Comparison of ENCODE assay signal across 31 cellular contexts in genomic region chr5:36769129-36769528, GRCh38.
"Had no signal": no experiment of that assay in that cellular context is flagged by ENCODE, and none has a peak within 500 bp of the region (broad histone marks: within the 10 kb centered on the region; RNA-seq: fewer than 3 reads in every experiment).

No MANE protein-coding gene starts in this region.

- H3K4me1 ChIP-seq: ascending aorta had no signal

- H3K4me3 ChIP-seq: ascending aorta, cardiac muscle cell had no signal

- DNase-seq: activated CD4-positive, alpha-beta memory T cell treated with anti-CD3 and anti-CD28 coated beads, Interleukin-2, amount 10 ng/mL, durations not matched to agents 7 days and 5 days; activated CD4-positive, alpha-beta T cell treated with anti-CD3 and anti-CD28 coated beads for 1 hour; activated CD4-positive, alpha-beta T cell treated with anti-CD3 and anti-CD28 coated beads for 36 hours; activated CD4-positive, alpha-beta T cell treated with anti-CD3 and anti-CD28 coated beads for 48 hours; activated CD4-positive, alpha-beta T cell treated with anti-CD3 and anti-CD28 coated beads, Interleukin-2, amount 10 ng/mL, durations not matched to agents 7 days and 5 days; activated CD4-positive, alpha-beta T cell treated with anti-CD3 and anti-CD28 coated beads, Interleukin-2, amount 50 U/mL, for 48 hours; activated CD4-positive, CD25-positive, alpha-beta regulatory T cell; activated CD8-positive, alpha-beta memory T cell treated with anti-CD3 and anti-CD28 coated beads for 24 hours; activated CD8-positive, alpha-beta memory T cell treated with anti-CD3 and anti-CD28 coated beads, Interleukin-2, amount 10 ng/mL, durations not matched to agents 7 days and 5 days; activated CD8-positive, alpha-beta memory T cell treated with anti-CD3 and anti-CD28 coated beads, Interleukin-2, amount 50 U/mL, for 48 hours; activated CD8-positive, alpha-beta T cell treated with anti-CD3 and anti-CD28 coated beads, Interleukin-2, amount 10 ng/mL, durations not matched to agents 7 days and 5 days; activated effector memory CD4-positive, alpha-beta T cell treated with Interleukin-2 at 50 U/mL for 16 hours; activated gamma-delta T cell; activated naive CD4-positive, alpha-beta T cell treated with anti-CD3 and anti-CD28 coated beads, Interleukin-2, amount 10 ng/mL, durations not matched to agents 7 days and 5 days; activated naive CD4-positive, alpha-beta T cell treated with Interleukin-2 at 50 U/mL for 16 hours; activated naive CD8-positive, alpha-beta T cell treated with anti-CD3 and anti-CD28 coated beads, Interleukin-2, amount 10 ng/mL, durations not matched to agents 7 days and 5 days; activated naive CD8-positive, alpha-beta T cell treated with anti-CD3 and anti-CD28 coated beads, Interleukin-2, amount 50 U/mL, for 24 hours; activated T-cell treated with anti-CD3 and anti-CD28 coated beads, Interleukin-2, amount 50 U/mL, for 24 hours; activated T-cell treated with anti-CD3 and anti-CD28 coated beads, Interleukin-2, amount 50 U/mL, for 48 hours; amygdala; anterior cingulate cortex; caudate nucleus; cerebellar nuclear complex; T-helper 1 cell; T-helper 2 cell; T-helper 9 cell had no signal

- H3K9me3 ChIP-seq: ascending aorta had no signal

- H3K27ac ChIP-seq: ascending aorta, cardiac muscle cell, VCaP had no signal

- ATAC-seq: activated CD4-positive, alpha-beta T cell treated with anti-CD3 and anti-CD28 coated beads for 36 hours; activated CD4-positive, CD25-positive, alpha-beta regulatory T cell treated with anti-CD3 and anti-CD28 coated beads, Interleukin-2, amount 50 U/mL, for 24 hours; activated CD8-positive, alpha-beta memory T cell treated with anti-CD3 and anti-CD28 coated beads, Interleukin-2, amount 10 ng/mL, durations not matched to agents 7 days and 5 days; activated CD8-positive, alpha-beta T cell treated with anti-CD3 and anti-CD28 coated beads, Interleukin-2, amount 10 ng/mL, durations not matched to agents 7 days and 5 days; activated naive CD8-positive, alpha-beta T cell treated with anti-CD3 and anti-CD28 coated beads, Interleukin-2, amount 50 U/mL, for 24 hours; WTC11 had no signal

- H3K27me3 ChIP-seq: ascending aorta, cardiac muscle cell had no signal

- H3K36me3 ChIP-seq: ascending aorta, cardiac muscle cell had no signal
